Comparison of ENCODE assay signal across 25 cellular contexts in genomic region chr12:104488383-104488782, GRCh38. TPM values are rescaled to one million over a fixed set of nuclear protein-coding genes. Genes with fewer than 3 reads are reported as not detected.
DNase-seq lines count a peak whose midpoint lies in the region; ATAC-seq and TF ChIP-seq lines count a peak whose summit lies in the region.
"Had no signal": no experiment of that assay in that cellular context is flagged by ENCODE, and none has a peak within 500 bp of the region (broad histone marks: within the 10 kb centered on the region; RNA-seq: fewer than 3 reads in every experiment).

No MANE protein-coding gene starts in this region.

- peak overlapping the region; percentile 12 for H3K4me3 Mint-ChIP-seq in activated CD4-positive, alpha-beta T cell treated with anti-CD3 and anti-CD28 coated beads, Interleukin-2, amount 10 ng/mL, durations not matched to agents 7 days and 5 days
- no peak overlapping the region for H3K4me3 Mint-ChIP-seq in activated naive CD8-positive, alpha-beta T cell treated with anti-CD3 and anti-CD28 coated beads, Interleukin-2, amount 50 U/mL, for 24 hours
- H3K4me3 Mint-ChIP-seq: activated naive CD4-positive, alpha-beta T cell treated with anti-CD3 and anti-CD28 coated beads, Interleukin-2, amount 50 U/mL, for 24 hours; activated T-helper 17 cell treated with anti-CD3 and anti-CD28 coated beads, Interleukin-2, amount 50 U/mL, for 72 hours; dendritic cell treated with granulocyte-macrophage colony-stimulating factor and Interleukin-4, amounts not matched to agents 40 ng/mL and 50 ng/mL, for 4 days had no signal

- H3K79me2 ChIP-seq in DND-41 (ENCODE audit: insufficient read depth, low read length) = peaks cover 97% of the 10 kb centered on the region

- POLR2A ChIA-PET in activated CD4-positive, alpha-beta T cell treated with anti-CD3 and anti-CD28 coated beads, Interleukin-2, amount 10 ng/mL, durations not matched to agents 7 days and 5 days (lab: Charles Lee) = no interaction called here

- no peak overlapping the region for H2AK5ac ChIP-seq in neuronal stem cell (ENCODE audit: low read depth, low read length)

- H3K4ac ChIP-seq in neuronal stem cell (ENCODE audit: low read length) = no peak overlapping the region

- H2BK5ac ChIP-seq in neuronal stem cell (ENCODE audit: low read length) = no peak overlapping the region

- H4K91ac ChIP-seq in neuronal stem cell (ENCODE audit: low read depth, low read length, poor library complexity) = peak overlapping the region; percentile 50

- H3K27ac Mint-ChIP-seq in activated CD4-positive, alpha-beta T cell treated with anti-CD3 and anti-CD28 coated beads, Interleukin-2, amount 10 ng/mL, durations not matched to agents 7 days and 5 days = peak overlapping the region; percentile 61
- peak overlapping the region; percentile 11 for H3K27ac Mint-ChIP-seq in activated naive CD8-positive, alpha-beta T cell treated with anti-CD3 and anti-CD28 coated beads, Interleukin-2, amount 50 U/mL, for 24 hours
- H3K27ac Mint-ChIP-seq: activated naive CD4-positive, alpha-beta T cell treated with anti-CD3 and anti-CD28 coated beads, Interleukin-2, amount 50 U/mL, for 24 hours; activated T-helper 17 cell treated with anti-CD3 and anti-CD28 coated beads, Interleukin-2, amount 50 U/mL, for 72 hours; dendritic cell treated with granulocyte-macrophage colony-stimulating factor and Interleukin-4, amounts not matched to agents 40 ng/mL and 50 ng/mL, for 4 days had no signal

- no peak for DNase-seq in activated CD4-positive, alpha-beta T cell treated with anti-CD3 and anti-CD28 coated beads, Interleukin-2, amount 10 ng/mL, durations not matched to agents 7 days and 5 days
- DNase-seq in activated CD4-positive, alpha-beta T cell treated with anti-CD3 and anti-CD28 coated beads for 4 hours = no peak
- no peak for DNase-seq in DND-41
- DNase-seq in activated naive CD8-positive, alpha-beta T cell treated with anti-CD3 and anti-CD28 coated beads, Interleukin-2, amount 50 U/mL, for 24 hours = no peak
- no peak for DNase-seq in neuronal stem cell (ENCODE audit: low spot score)
- DNase-seq in activated CD4-positive, CD25-positive, alpha-beta regulatory T cell (lab: John Stamatoyannopoulos, UW) = no peak
- DNase-seq: activated CD4-positive, alpha-beta T cell treated with anti-CD3 and anti-CD28 coated beads, Interleukin-2, amount 50 U/mL, for 1 hour; caudate nucleus; esophagus squamous epithelium; foreskin melanocyte; GDM1; NCI-H1694; psoas muscle; stomach; T-helper 2 cell; tibial artery had no signal

- peaks cover 8% of the 10 kb centered on the region for H3K79me1 ChIP-seq in neuronal stem cell (ENCODE audit: low read depth, low read length)

- TF ChIP-seq CTCF in DND-41 (IDR thresholded peaks at IDR 0.05; ENCODE audit: borderline replicate concordance, extremely low read depth, low read length, poor library complexity, severe bottlenecking) = no peak

- H3K4me1 ChIP-seq in DND-41 (ENCODE audit: insufficient read depth, low read length) = peaks cover 100% of the 10 kb centered on the region
- peaks cover 0 to 4% of the 10 kb centered on the region in 2 donors for H3K4me1 ChIP-seq in neuronal stem cell (ENCODE audit: control insufficient read depth in 2 of 2, insufficient read depth in 1 of 2, low read depth in 1 of 2, low read length in 2 of 2)
- H3K4me1 ChIP-seq: HAP-1, psoas muscle had no signal

- H3K4me2 ChIP-seq in DND-41 (ENCODE audit: insufficient read depth, low read length) (peak overlapping the region; percentile 25), neuronal stem cell (ENCODE audit: insufficient read depth, low read length, poor library complexity, severe bottlenecking) (no peak overlapping the region)

- no peak overlapping the region for H3K18ac ChIP-seq in neuronal stem cell (ENCODE audit: low read length)

- peaks cover 28% of the 10 kb centered on the region for H4K20me1 ChIP-seq in DND-41 (ENCODE audit: insufficient read depth, low read length)

- H3K36me3 ChIP-seq in DND-41 (ENCODE audit: insufficient read depth, low read length) (peaks cover 53% of the 10 kb centered on the region), neuronal stem cell (replicated peaks in 1 of 2; ENCODE audit: control insufficient read depth in 2 of 2, insufficient read depth in 2 of 2, low read length in 2 of 2) (peaks cover 0 to 3% of the 10 kb centered on the region in 2 donors)
- H3K36me3 ChIP-seq: esophagus squamous epithelium, HAP-1, stomach, tibial artery had no signal

- peaks cover 93% of the 10 kb centered on the region for H3K4me1 Mint-ChIP-seq in activated CD4-positive, alpha-beta T cell treated with anti-CD3 and anti-CD28 coated beads, Interleukin-2, amount 10 ng/mL, durations not matched to agents 7 days and 5 days
- peaks cover 88% of the 10 kb centered on the region for H3K4me1 Mint-ChIP-seq in activated naive CD8-positive, alpha-beta T cell treated with anti-CD3 and anti-CD28 coated beads, Interleukin-2, amount 50 U/mL, for 24 hours

- H3K23ac ChIP-seq in neuronal stem cell (ENCODE audit: low read depth, low read length, poor library complexity) = peak overlapping the region; percentile 52

- peak overlapping the region; percentile 60 for H3K14ac ChIP-seq in neuronal stem cell (ENCODE audit: low read length)

- ATAC-seq in DND-41 (ENCODE audit: insufficient read depth, low read depth) (no peak), HG02973 (IDR thresholded peaks at IDR 0.05; ENCODE audit: unreplicated experiment) (no peak), HG03139 (IDR thresholded peaks at IDR 0.05; ENCODE audit: unreplicated experiment) (no peak)
- no peak for ATAC-seq in activated naive CD8-positive, alpha-beta T cell treated with anti-CD3 and anti-CD28 coated beads, Interleukin-2, amount 50 U/mL, for 24 hours
- ATAC-seq: activated T-helper 17 cell treated with anti-CD3 and anti-CD28 coated beads, Interleukin-2, amount 50 U/mL, for 72 hours; psoas muscle had no signal

- H2AFZ ChIP-seq in DND-41 (ENCODE audit: low read depth, low read length) = no peak overlapping the region
- no peak overlapping the region for H2AFZ ChIP-seq in neuronal stem cell (ENCODE audit: low read length)

- H2BK120ac ChIP-seq in neuronal stem cell (ENCODE audit: low read depth, low read length) = no peak overlapping the region

- no peak overlapping the region for H2BK15ac ChIP-seq in neuronal stem cell (ENCODE audit: low read length)

- H3K9ac ChIP-seq in DND-41 (ENCODE audit: low read depth, low read length) (peak overlapping the region; percentile 42; the same call in 1 of the 2 replicates), neuronal stem cell (ENCODE audit: low read depth, low read length, poor library complexity) (peak overlapping the region; percentile 71)

- H3K27me3 ChIP-seq in DND-41 (ENCODE audit: insufficient read depth, low read length, poor library complexity) = no peaks in the 10 kb centered on the region
- no peaks in the 10 kb centered on the region for H3K27me3 ChIP-seq in neuronal stem cell (ENCODE audit: control insufficient read depth in 3 of 3, insufficient read depth in 3 of 3, low read depth in 1 of 3, low read length in 3 of 3)
- H3K27me3 ChIP-seq: esophagus squamous epithelium, stomach, tibial artery had no signal

- H3K9me3 ChIP-seq in DND-41 (ENCODE audit: insufficient read depth, low read length, severe bottlenecking) = no peaks in the 10 kb centered on the region
- no peaks in the 10 kb centered on the region for H3K9me3 ChIP-seq in neuronal stem cell (replicated peaks in 1 of 2; ENCODE audit: control insufficient read depth in 2 of 2, insufficient read depth in 1 of 2, low read depth in 1 of 2, low read length in 2 of 2)
- H3K9me3 ChIP-seq: esophagus squamous epithelium, HAP-1, psoas muscle, stomach, tibial artery had no signal

- CTCF ChIA-PET in activated CD4-positive, alpha-beta T cell treated with anti-CD3 and anti-CD28 coated beads, Interleukin-2, amount 10 ng/mL, durations not matched to agents 7 days and 5 days (lab: Charles Lee) = interaction anchor here (1.5 to 1.9 kb wide), 2 partner anchors 10 to 11 kb away, joined by 4 to 6 read pairs; no protein-coding TSS in a partner anchor

- peaks cover 4% of the 10 kb centered on the region for H3K9me3 Mint-ChIP-seq in activated CD4-positive, alpha-beta T cell treated with anti-CD3 and anti-CD28 coated beads, Interleukin-2, amount 10 ng/mL, durations not matched to agents 7 days and 5 days
- no peaks in the 10 kb centered on the region for H3K9me3 Mint-ChIP-seq in activated naive CD8-positive, alpha-beta T cell treated with anti-CD3 and anti-CD28 coated beads, Interleukin-2, amount 50 U/mL, for 24 hours
- H3K9me3 Mint-ChIP-seq: activated naive CD4-positive, alpha-beta T cell treated with anti-CD3 and anti-CD28 coated beads, Interleukin-2, amount 50 U/mL, for 24 hours; activated T-helper 17 cell treated with anti-CD3 and anti-CD28 coated beads, Interleukin-2, amount 50 U/mL, for 72 hours; dendritic cell treated with granulocyte-macrophage colony-stimulating factor and Interleukin-4, amounts not matched to agents 40 ng/mL and 50 ng/mL, for 4 days had no signal

- peak overlapping the region; percentile 28 for H2BK12ac ChIP-seq in neuronal stem cell (ENCODE audit: low read length)

- peaks cover 57% of the 10 kb centered on the region for H3K36me3 Mint-ChIP-seq in activated CD4-positive, alpha-beta T cell treated with anti-CD3 and anti-CD28 coated beads, Interleukin-2, amount 10 ng/mL, durations not matched to agents 7 days and 5 days (ENCODE audit: low read depth)
- H3K36me3 Mint-ChIP-seq in activated naive CD8-positive, alpha-beta T cell treated with anti-CD3 and anti-CD28 coated beads, Interleukin-2, amount 50 U/mL, for 24 hours (ENCODE audit: low read depth) = peaks cover 17% of the 10 kb centered on the region

- WGBS in neuronal stem cell (ENCODE audit: extremely low coverage in 2 of 2, insufficient read length in 2 of 2, insufficient replicate concordance in 1 of 2), 2 donors = no CpG with 5 or more reads among the region's 13 CpGs

- H3K4me3 ChIP-seq in DND-41 (ENCODE audit: low read depth in 1 of 2, low read length in 2 of 2) (peak overlapping the region in 1 of 2 experiments; percentile 22; a peak in 1 of 4 replicates), neuronal stem cell (ENCODE audit: low read length in 2 of 2) (peak overlapping the region in 1 of 2 donors; percentile 70)
- H3K4me3 ChIP-seq: esophagus squamous epithelium, HAP-1, lung, psoas muscle, SK-N-MC, stomach, tibial artery had no signal

- H3K27me3 Mint-ChIP-seq in activated CD4-positive, alpha-beta T cell treated with anti-CD3 and anti-CD28 coated beads, Interleukin-2, amount 10 ng/mL, durations not matched to agents 7 days and 5 days = no peaks in the 10 kb centered on the region
- no peaks in the 10 kb centered on the region for H3K27me3 Mint-ChIP-seq in activated naive CD8-positive, alpha-beta T cell treated with anti-CD3 and anti-CD28 coated beads, Interleukin-2, amount 50 U/mL, for 24 hours
- H3K27me3 Mint-ChIP-seq: activated naive CD4-positive, alpha-beta T cell treated with anti-CD3 and anti-CD28 coated beads, Interleukin-2, amount 50 U/mL, for 24 hours; activated T-helper 17 cell treated with anti-CD3 and anti-CD28 coated beads, Interleukin-2, amount 50 U/mL, for 72 hours; dendritic cell treated with granulocyte-macrophage colony-stimulating factor and Interleukin-4, amounts not matched to agents 40 ng/mL and 50 ng/mL, for 4 days had no signal

- peak overlapping the region; percentile 70 for H4K8ac ChIP-seq in neuronal stem cell (ENCODE audit: low read depth, low read length)

- H3K27ac ChIP-seq in DND-41 (ENCODE audit: low read length) (peak overlapping the region; percentile 88), neuronal stem cell (replicated peaks; ENCODE audit: low read length) (no peak overlapping the region)
- H3K27ac ChIP-seq: esophagus squamous epithelium, psoas muscle, RWPE1, SK-N-MC, stomach, tibial artery had no signal

RNA-seq across cellular contexts. Expression of gene CHST11, which starts 31.6 kb away (rescaled TPM):
- 10 to 100 TPM; 56.4 to 56.6 TPM for total RNA-seq in activated CD4-positive, alpha-beta T cell treated with anti-CD3 and anti-CD28 coated beads, Interleukin-2, amount 10 ng/mL, durations not matched to agents 7 days and 5 days
- 7.7 TPM for polyA plus RNA-seq in neuronal stem cell (2013, experiment 1 of 2)
- polyA plus RNA-seq in neuronal stem cell (2013, experiment 2 of 2) = 7.7 TPM
